Comparison of ENCODE assay signal across 10 cellular contexts in genomic region chr15:40931300-40932142, GRCh38. TPM values are rescaled to one million over a fixed set of nuclear protein-coding genes. Genes with fewer than 3 reads are reported as not detected.
DNase-seq lines count a peak whose midpoint lies in the region; ATAC-seq and TF ChIP-seq lines count a peak whose summit lies in the region.
"Had no signal": no experiment of that assay in that cellular context is flagged by ENCODE, and none has a peak within 500 bp of the region (broad histone marks: within the 10 kb centered on the region; RNA-seq: fewer than 3 reads in every experiment).

No MANE protein-coding gene starts in this region.

- H3K36me3 ChIP-seq in Caco-2 (ENCODE audit: control insufficient read depth, insufficient read depth, low read length), result peaks cover 2% of the 10 kb centered on the region
- peaks cover 0 to 21% (median 0%) of the 10 kb centered on the region in 3 donors for H3K36me3 ChIP-seq in Peyer's patch
- H3K36me3 ChIP-seq in iPS-15b (ENCODE audit: control insufficient read depth, insufficient read depth, low read length), result no peaks in the 10 kb centered on the region
- no peaks in the 10 kb centered on the region for H3K36me3 ChIP-seq in sigmoid colon
- no peaks in the 10 kb centered on the region for H3K36me3 ChIP-seq in thyroid gland
- H3K36me3 ChIP-seq: HAP-1, SJSA1 had no signal

- H3K9me3 ChIP-seq in Caco-2 (no peaks in the 10 kb centered on the region), Peyer's patch (no peaks in the 10 kb centered on the region), iPS-15b (ENCODE audit: control insufficient read depth, insufficient read depth, low read length) (no peaks in the 10 kb centered on the region), sigmoid colon (no peaks in the 10 kb centered on the region), thyroid gland (no peaks in the 10 kb centered on the region)
- H3K9me3 ChIP-seq: HAP-1, SJSA1 had no signal

- peaks cover 12% of the 10 kb centered on the region for H3K36me3 Mint-ChIP-seq in Caco-2 (ENCODE audit: insufficient read depth, unreplicated experiment)

- no peaks in the 10 kb centered on the region for H3K9me3 Mint-ChIP-seq in Caco-2 (ENCODE audit: unreplicated experiment)

- no peak for TF ChIP-seq EP300 in sigmoid colon (IDR thresholded peaks at IDR 0.05)

- CTCF ChIA-PET in Caco-2 (lab: Charles Lee), result interaction anchor here (1.1 to 2.2 kb wide), 10 partner anchors 10 to 87 kb away, joined by 4 to 56 read pairs (median 13); partner anchors contain the start of gene CHAC1

- TF ChIP-seq POLR2A in Peyer's patch (IDR thresholded peaks at IDR 0.05) (no peak), sigmoid colon (IDR thresholded peaks at IDR 0.05) (no peak), thyroid gland (IDR thresholded peaks at IDR 0.05) (no peak)

- H3K27me3 Mint-ChIP-seq in Caco-2 (ENCODE audit: insufficient read depth, unreplicated experiment), result no peaks in the 10 kb centered on the region

- ATAC-seq in HG03457 (IDR thresholded peaks at IDR 0.05; ENCODE audit: unreplicated experiment), result no peak

- DNase-seq in Caco-2 (no peak), Peyer's patch (no peak), sigmoid colon (no peak), hypothalamus (lab: John Stamatoyannopoulos, UW) (no peak), thyroid gland (no peak)
- DNase-seq: stimulated activated CD8-positive, alpha-beta memory T cell treated with anti-CD3 and anti-CD28 coated beads, Interleukin-4, amount 100 ng/mL, for 48 hours had no signal

- H3K4me3 Mint-ChIP-seq in Caco-2 (ENCODE audit: unreplicated experiment), result peak overlapping the region; percentile 84

- TF ChIP-seq CTCF in Caco-2 (IDR thresholded peaks at IDR 0.05; ENCODE audit: insufficient read depth in 1 of 2, low read depth in 1 of 2, low read length in 1 of 2, severe bottlenecking in 1 of 2, unreplicated experiment in 1 of 2) (no peak), Peyer's patch (IDR thresholded peaks at IDR 0.05) (no peak), sigmoid colon (IDR thresholded peaks at IDR 0.05) (no peak), thyroid gland (IDR thresholded peaks at IDR 0.05) (no peak)

- H3K9ac ChIP-seq in iPS-15b (ENCODE audit: low read depth, low read length), result no peak overlapping the region

- BruUV-seq in Caco-2 (replicated peaks; lab: Mats Ljungman, UMichigan), result no TSS peak

- H3K27ac Mint-ChIP-seq in Caco-2 (ENCODE audit: unreplicated experiment), result no peak overlapping the region

- intact Hi-C loops in Caco-2 (cut with micrococcal nuclease; ENCODE audit: unreplicated experiment) (loop anchor here (1.0 kb wide), 1 partner anchor 10 kb away; no protein-coding TSS in a partner anchor), sigmoid colon (cut with DNase I) (no loop called here), thyroid gland (cut with DNase I) (no loop called here)

- POLR2A ChIA-PET in Caco-2 (lab: Charles Lee), result interaction anchor here (1.7 kb wide), 1 partner anchor 21 kb away, joined by 8 read pairs; the partner anchor contains the start of gene CHAC1

- H3K4me3 ChIP-seq in Caco-2 (ENCODE audit: low read depth, low read length) (peak overlapping the region; percentile 65), Peyer's patch (peak overlapping the region in 3 of 4 donors; percentile 35 to 68 (median 58)), iPS-15b (ENCODE audit: low read depth, low read length) (peak overlapping the region; percentile 75), sigmoid colon (peak overlapping the region in 3 of 4 donors; percentile 46 to 52 (median 51)), thyroid gland (replicated peaks in 1 of 3) (peak overlapping the region in 1 of 3 donors; percentile 45)
- H3K4me3 ChIP-seq: SJSA1 had no signal

- H3K4me1 ChIP-seq in Caco-2, result peaks cover 34% of the 10 kb centered on the region
- peaks cover 5 to 65% (median 37%) of the 10 kb centered on the region in 4 donors for H3K4me1 ChIP-seq in Peyer's patch
- H3K4me1 ChIP-seq in iPS-15b (ENCODE audit: control insufficient read depth, insufficient read depth, low read length), result peaks cover 7% of the 10 kb centered on the region
- peaks cover 0 to 48% (median 44%) of the 10 kb centered on the region in 4 donors for H3K4me1 ChIP-seq in sigmoid colon
- peaks cover 40 to 46% of the 10 kb centered on the region in 2 donors for H3K4me1 ChIP-seq in thyroid gland

- 19 to 63% methylated on average over 16 of the region's 16 CpGs for WGBS in sigmoid colon, 2 donors
- 69 to 70% methylated on average over 15 to 16 of the region's 16 CpGs for WGBS in thyroid gland, 2 donors

- H3K27ac ChIP-seq in Peyer's patch (peak overlapping the region in 3 of 4 donors; percentile 6 to 72 (median 61)), sigmoid colon (peak overlapping the region in 3 of 4 donors; percentile 5 to 34 (median 16)), thyroid gland (peak overlapping the region in 1 of 3 donors; percentile 56)
- H3K27ac ChIP-seq: SJSA1 had no signal

- H3K4me1 Mint-ChIP-seq in Caco-2 (ENCODE audit: low read depth, unreplicated experiment), result peaks cover 35% of the 10 kb centered on the region

- H3K27me3 ChIP-seq in Caco-2 (replicated peaks; ENCODE audit: control insufficient read depth, insufficient read depth, low read length) (no peaks in the 10 kb centered on the region), Peyer's patch (no peaks in the 10 kb centered on the region), iPS-15b (ENCODE audit: control insufficient read depth, insufficient read depth, low read length) (peaks cover 75% of the 10 kb centered on the region), sigmoid colon (peaks cover 52 to 75% (median 70%) of the 10 kb centered on the region in 3 donors), thyroid gland (peaks cover 7% of the 10 kb centered on the region)

RNA-seq across cellular contexts. Expression of gene DLL4, which starts 2.4 kb away (rescaled TPM):
- total RNA-seq in Caco-2 (2022) (3.4 TPM in 2 replicates), Peyer's patch (10 to 100 TPM in 3 of 4 donors, 1 to 10 TPM in 1; 7.8 to 15.3 (median 12.3) TPM), sigmoid colon (1 to 10 TPM; 3.5 to 5.4 (median 4.6) TPM), thyroid gland (10 to 100 TPM in 3 of 4 donors, 1 to 10 TPM in 1; 6.8 to 27.1 (median 10.8) TPM)
- 10 to 100 TPM in 1 of 3 donors, 1 to 10 TPM in 2; 1.6 to 12.2 (median 3.6) TPM for polyA plus RNA-seq in sigmoid colon
- total RNA-seq: SJSA1 had no signal

RNA-seq across cellular contexts. Expression of gene CHAC1, which starts 21.8 kb away (rescaled TPM):
- total RNA-seq in Caco-2 (2022), result 54.0 and 55.8 TPM in 2 replicates
- 1 to 10 TPM in 1 of 4 donors, not detected in 3; 2.4 TPM for total RNA-seq in Peyer's patch
- 1 to 10 TPM in 3 of 4 donors, under 1 TPM in 1; 0.66 to 3.1 (median 2.4) TPM for total RNA-seq in sigmoid colon
- polyA plus RNA-seq in sigmoid colon, result 10 to 100 TPM in 1 of 3 donors, 1 to 10 TPM in 2; 3.0 to 31.4 (median 8.3) TPM
- total RNA-seq in thyroid gland, result 1 to 10 TPM; 1.1 to 3.1 (median 1.8) TPM

RNA-seq across cellular contexts. Expression of gene VPS18, which starts 37.3 kb away (rescaled TPM):
- 27.3 and 29.3 TPM in 2 replicates for total RNA-seq in Caco-2 (2022)
- 10 to 100 TPM; 15.7 to 26.8 (median 23.8) TPM for total RNA-seq in Peyer's patch
- 10 to 100 TPM; 17.4 to 19.6 (median 19.0) TPM for total RNA-seq in sigmoid colon
- 10 to 100 TPM in 1 of 3 donors, 1 to 10 TPM in 2; 4.8 to 15.1 (median 6.7) TPM for polyA plus RNA-seq in sigmoid colon
- total RNA-seq in thyroid gland, result 10 to 100 TPM; 29.2 to 43.6 (median 37.2) TPM

RNA-seq across cellular contexts. Expression of gene RHOV, which starts 57.5 kb away (rescaled TPM):
- total RNA-seq in Caco-2 (2022), result 3.2 and 4.4 TPM in 2 replicates
- 1 to 10 TPM in 1 of 4 donors, under 1 TPM in 2, not detected in 1; 0.67 to 1.6 (median 0.88) TPM for total RNA-seq in Peyer's patch
- not detected for total RNA-seq in sigmoid colon
- 1 to 10 TPM; 4.8 to 8.1 (median 5.2) TPM for polyA plus RNA-seq in sigmoid colon
- under 1 TPM in 1 of 4 donors, not detected in 3; 0.29 TPM for total RNA-seq in thyroid gland
- total RNA-seq: SJSA1 had no signal

Comparison
In these comparisons a context has a peak if more than half of its experiments do, and no peak if none do; other contexts are left out.
1. RNA of gene CHAC1, which starts 21.8 kb away (total RNA-seq): 54.0 to 55.8 TPM in Caco-2; 0.66 to 3.1 TPM in sigmoid colon, 1.1 to 3.1 TPM in thyroid gland and 2.4 TPM in Peyer's patch; every median in the first group is over 10 times any median in the second.